Comparison of ENCODE assay signal across 1 cellular context in the genomic region with DNA sequence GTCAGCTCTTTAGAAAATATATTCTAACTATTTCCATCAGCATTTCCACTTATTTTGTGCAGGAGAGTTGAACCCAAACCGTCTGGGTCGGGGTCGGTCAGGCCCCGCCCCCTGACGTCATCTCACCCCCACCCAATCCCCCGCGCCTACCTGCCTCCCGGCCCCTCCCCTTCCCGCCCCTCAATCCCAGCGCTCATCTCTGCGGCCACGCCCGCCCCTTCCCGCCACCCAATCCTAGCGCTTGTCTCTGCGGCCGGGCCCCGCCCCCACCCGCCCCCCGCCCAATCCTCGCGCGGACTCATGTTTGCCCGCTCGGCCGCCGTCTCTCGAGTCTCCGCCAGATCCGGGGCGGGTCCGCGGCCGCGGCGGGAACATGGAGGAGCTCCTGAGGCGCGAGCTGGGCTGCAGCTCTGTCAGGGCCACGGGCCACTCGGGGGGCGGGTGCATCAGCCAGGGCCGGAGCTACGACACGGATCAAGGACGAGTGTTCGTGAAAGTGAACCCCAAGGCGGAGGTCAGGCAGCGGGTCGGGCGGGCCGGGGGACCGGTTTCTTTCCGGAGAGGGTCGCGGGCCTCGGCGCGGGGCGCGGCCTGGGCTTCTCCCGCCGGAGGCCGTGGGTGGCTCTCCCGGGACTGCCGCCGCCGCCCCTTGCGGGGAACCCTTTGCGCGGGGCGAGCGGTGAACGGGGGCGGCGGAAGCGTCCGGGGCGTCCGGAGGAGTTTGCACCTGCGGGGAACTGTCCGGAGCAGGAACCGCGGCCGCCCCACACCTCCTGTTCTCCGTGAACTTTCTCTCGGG.
TF ChIP-seq lines count a peak whose summit lies in the region.

A gene with protein sequence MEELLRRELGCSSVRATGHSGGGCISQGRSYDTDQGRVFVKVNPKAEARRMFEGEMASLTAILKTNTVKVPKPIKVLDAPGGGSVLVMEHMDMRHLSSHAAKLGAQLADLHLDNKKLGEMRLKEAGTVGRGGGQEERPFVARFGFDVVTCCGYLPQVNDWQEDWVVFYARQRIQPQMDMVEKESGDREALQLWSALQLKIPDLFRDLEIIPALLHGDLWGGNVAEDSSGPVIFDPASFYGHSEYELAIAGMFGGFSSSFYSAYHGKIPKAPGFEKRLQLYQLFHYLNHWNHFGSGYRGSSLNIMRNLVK (plus strand): TSS at position 324 of the 799 bp plus-strand sequence. CDS start 50 bp downstream, at position 374.

TF ChIP-seq in HepG2, 621 proteins besides CTCF, POLR2A, EP300 and RAD21 (continued from another document and continues in another):
- TF ChIP-seq, protein P1, sequence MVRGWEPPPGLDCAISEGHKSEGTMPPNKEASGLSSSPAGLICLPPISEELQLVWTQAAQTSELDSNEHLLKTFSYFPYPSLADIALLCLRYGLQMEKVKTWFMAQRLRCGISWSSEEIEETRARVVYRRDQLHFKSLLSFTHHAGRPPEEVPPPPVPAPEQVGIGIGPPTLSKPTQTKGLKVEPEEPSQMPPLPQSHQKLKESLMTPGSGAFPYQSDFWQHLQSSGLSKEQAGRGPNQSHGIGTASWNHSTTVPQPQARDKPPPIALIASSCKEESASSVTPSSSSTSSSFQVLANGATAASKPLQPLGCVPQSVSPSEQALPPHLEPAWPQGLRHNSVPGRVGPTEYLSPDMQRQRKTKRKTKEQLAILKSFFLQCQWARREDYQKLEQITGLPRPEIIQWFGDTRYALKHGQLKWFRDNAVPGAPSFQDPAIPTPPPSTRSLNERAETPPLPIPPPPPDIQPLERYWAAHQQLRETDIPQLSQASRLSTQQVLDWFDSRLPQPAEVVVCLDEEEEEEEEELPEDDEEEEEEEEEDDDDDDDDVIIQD (CRISPR knock-in tag; IDR thresholded peaks at IDR 0.05; ENCODE audit: low read depth): no peak
- TF ChIP-seq FOXC1 (CRISPR knock-in tag; IDR thresholded peaks at IDR 0.05; ENCODE audit: borderline replicate concordance) (0 out of 2 replicates have a peak, but pooled peaks have one; percentile 65), GABPB1 (CRISPR knock-in tag; IDR thresholded peaks at IDR 0.05) (peak; percentile 88), GLI4 (CRISPR knock-in tag; IDR thresholded peaks at IDR 0.05; ENCODE audit: borderline replicate concordance) (peak; percentile 66; the same call in 1 of the 2 replicates), HNRNPLL (IDR thresholded peaks at IDR 0.05; ENCODE audit: low read depth, low read length, poor library complexity, severe bottlenecking) (peak; percentile 47), SMYD3 (CRISPR knock-in tag; IDR thresholded peaks at IDR 0.05) (no peak), MIER2 (CRISPR knock-in tag; IDR thresholded peaks at IDR 0.05) (no peak), ADNP (CRISPR knock-in tag; IDR thresholded peaks at IDR 0.05) (no peak), ZNF883 (CRISPR knock-in tag; IDR thresholded peaks at IDR 0.05; ENCODE audit: not compliant biosample characterization) (peak; percentile 7), HOXA9 (CRISPR knock-in tag; IDR thresholded peaks at IDR 0.05; ENCODE audit: borderline replicate concordance) (0 out of 2 replicates have a peak, but pooled peaks have one; percentile 45), TOPORS (CRISPR knock-in tag; IDR thresholded peaks at IDR 0.05) (peak; percentile 74; the same call in 1 of the 2 replicates), TARDBP (CRISPR knock-in tag; IDR thresholded peaks at IDR 0.05) (no peak), ZC3H13 (CRISPR knock-in tag; IDR thresholded peaks at IDR 0.05) (peak; percentile 46; the same call in 1 of the 2 replicates), ZNF225 (CRISPR knock-in tag; IDR thresholded peaks at IDR 0.05) (peak; percentile 62; the same call in 1 of the 2 replicates), ZNF607 (CRISPR knock-in tag; IDR thresholded peaks at IDR 0.05; ENCODE audit: borderline replicate concordance) (0 out of 2 replicates have a peak, but pooled peaks have one; percentile 17), ZNF737 (CRISPR knock-in tag; IDR thresholded peaks at IDR 0.05; ENCODE audit: borderline replicate concordance) (no peak), SP4 (CRISPR knock-in tag; IDR thresholded peaks at IDR 0.05) (peak; percentile 73), ZMYM4 (CRISPR knock-in tag; IDR thresholded peaks at IDR 0.05) (no peak; the same call in 1 of the 2 replicates), XRCC5 (optimal IDR thresholded peaks at IDR 0.05; ENCODE audit: low read length) (no peak)
- TF ChIP-seq, protein P2, sequence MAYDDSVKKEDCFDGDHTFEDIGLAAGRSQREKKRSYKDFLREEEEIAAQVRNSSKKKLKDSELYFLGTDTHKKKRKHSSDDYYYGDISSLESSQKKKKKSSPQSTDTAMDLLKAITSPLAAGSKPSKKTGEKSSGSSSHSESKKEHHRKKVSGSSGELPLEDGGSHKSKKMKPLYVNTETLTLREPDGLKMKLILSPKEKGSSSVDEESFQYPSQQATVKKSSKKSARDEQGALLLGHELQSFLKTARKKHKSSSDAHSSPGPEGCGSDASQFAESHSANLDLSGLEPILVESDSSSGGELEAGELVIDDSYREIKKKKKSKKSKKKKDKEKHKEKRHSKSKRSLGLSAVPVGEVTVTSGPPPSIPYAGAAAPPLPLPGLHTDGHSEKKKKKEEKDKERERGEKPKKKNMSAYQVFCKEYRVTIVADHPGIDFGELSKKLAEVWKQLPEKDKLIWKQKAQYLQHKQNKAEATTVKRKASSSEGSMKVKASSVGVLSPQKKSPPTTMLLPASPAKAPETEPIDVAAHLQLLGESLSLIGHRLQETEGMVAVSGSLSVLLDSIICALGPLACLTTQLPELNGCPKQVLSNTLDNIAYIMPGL (CRISPR knock-in tag; IDR thresholded peaks at IDR 0.05; ENCODE audit: borderline replicate concordance in 1 of 2, low read depth in 1 of 2): 0 out of 4 replicates have a peak, but pooled peaks of 1 of the 2 experiments have one; percentile 5
- TF ChIP-seq, protein P3, sequence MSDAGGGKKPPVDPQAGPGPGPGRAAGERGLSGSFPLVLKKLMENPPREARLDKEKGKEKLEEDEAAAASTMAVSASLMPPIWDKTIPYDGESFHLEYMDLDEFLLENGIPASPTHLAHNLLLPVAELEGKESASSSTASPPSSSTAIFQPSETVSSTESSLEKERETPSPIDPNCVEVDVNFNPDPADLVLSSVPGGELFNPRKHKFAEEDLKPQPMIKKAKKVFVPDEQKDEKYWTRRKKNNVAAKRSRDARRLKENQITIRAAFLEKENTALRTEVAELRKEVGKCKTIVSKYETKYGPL (CRISPR knock-in tag; IDR thresholded peaks at IDR 0.05): no peak
- TF ChIP-seq, protein P4, sequence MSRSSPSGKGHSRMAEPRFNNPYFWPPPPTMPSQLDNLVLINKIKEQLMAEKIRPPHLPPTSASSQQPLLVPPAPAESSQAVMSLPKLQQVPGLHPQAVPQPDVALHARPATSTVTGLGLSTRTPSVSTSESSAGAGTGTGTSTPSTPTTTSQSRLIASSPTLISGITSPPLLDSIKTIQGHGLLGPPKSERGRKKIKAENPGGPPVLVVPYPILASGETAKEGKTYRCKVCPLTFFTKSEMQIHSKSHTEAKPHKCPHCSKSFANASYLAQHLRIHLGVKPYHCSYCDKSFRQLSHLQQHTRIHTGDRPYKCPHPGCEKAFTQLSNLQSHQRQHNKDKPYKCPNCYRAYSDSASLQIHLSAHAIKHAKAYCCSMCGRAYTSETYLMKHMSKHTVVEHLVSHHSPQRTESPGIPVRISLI (CRISPR knock-in tag; IDR thresholded peaks at IDR 0.05; ENCODE audit: borderline replicate concordance): no peak
- TF ChIP-seq, protein P5, sequence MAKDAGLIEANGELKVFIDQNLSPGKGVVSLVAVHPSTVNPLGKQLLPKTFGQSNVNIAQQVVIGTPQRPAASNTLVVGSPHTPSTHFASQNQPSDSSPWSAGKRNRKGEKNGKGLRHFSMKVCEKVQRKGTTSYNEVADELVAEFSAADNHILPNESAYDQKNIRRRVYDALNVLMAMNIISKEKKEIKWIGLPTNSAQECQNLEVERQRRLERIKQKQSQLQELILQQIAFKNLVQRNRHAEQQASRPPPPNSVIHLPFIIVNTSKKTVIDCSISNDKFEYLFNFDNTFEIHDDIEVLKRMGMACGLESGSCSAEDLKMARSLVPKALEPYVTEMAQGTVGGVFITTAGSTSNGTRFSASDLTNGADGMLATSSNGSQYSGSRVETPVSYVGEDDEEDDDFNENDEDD (CRISPR knock-in tag; IDR thresholded peaks at IDR 0.05; ENCODE audit: borderline replicate concordance): peak; percentile 90
- TF ChIP-seq, protein P6, sequence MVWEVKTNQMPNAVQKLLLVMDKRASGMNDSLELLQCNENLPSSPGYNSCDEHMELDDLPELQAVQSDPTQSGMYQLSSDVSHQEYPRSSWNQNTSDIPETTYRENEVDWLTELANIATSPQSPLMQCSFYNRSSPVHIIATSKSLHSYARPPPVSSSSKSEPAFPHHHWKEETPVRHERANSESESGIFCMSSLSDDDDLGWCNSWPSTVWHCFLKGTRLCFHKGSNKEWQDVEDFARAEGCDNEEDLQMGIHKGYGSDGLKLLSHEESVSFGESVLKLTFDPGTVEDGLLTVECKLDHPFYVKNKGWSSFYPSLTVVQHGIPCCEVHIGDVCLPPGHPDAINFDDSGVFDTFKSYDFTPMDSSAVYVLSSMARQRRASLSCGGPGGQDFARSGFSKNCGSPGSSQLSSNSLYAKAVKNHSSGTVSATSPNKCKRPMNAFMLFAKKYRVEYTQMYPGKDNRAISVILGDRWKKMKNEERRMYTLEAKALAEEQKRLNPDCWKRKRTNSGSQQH (CRISPR knock-in tag; IDR thresholded peaks at IDR 0.05; ENCODE audit: low read depth): no peak
- TF ChIP-seq, protein P7, sequence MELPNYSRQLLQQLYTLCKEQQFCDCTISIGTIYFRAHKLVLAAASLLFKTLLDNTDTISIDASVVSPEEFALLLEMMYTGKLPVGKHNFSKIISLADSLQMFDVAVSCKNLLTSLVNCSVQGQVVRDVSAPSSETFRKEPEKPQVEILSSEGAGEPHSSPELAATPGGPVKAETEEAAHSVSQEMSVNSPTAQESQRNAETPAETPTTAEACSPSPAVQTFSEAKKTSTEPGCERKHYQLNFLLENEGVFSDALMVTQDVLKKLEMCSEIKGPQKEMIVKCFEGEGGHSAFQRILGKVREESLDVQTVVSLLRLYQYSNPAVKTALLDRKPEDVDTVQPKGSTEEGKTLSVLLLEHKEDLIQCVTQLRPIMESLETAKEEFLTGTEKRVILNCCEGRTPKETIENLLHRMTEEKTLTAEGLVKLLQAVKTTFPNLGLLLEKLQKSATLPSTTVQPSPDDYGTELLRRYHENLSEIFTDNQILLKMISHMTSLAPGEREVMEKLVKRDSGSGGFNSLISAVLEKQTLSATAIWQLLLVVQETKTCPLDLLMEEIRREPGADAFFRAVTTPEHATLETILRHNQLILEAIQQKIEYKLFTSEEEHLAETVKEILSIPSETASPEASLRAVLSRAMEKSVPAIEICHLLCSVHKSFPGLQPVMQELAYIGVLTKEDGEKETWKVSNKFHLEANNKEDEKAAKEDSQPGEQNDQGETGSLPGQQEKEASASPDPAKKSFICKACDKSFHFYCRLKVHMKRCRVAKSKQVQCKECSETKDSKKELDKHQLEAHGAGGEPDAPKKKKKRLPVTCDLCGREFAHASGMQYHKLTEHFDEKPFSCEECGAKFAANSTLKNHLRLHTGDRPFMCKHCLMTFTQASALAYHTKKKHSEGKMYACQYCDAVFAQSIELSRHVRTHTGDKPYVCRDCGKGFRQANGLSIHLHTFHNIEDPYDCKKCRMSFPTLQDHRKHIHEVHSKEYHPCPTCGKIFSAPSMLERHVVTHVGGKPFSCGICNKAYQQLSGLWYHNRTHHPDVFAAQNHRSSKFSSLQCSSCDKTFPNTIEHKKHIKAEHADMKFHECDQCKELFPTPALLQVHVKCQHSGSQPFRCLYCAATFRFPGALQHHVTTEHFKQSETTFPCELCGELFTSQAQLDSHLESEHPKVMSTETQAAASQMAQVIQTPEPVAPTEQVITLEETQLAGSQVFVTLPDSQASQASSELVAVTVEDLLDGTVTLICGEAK (IDR thresholded peaks at IDR 0.05): no peak
- TF ChIP-seq, protein P7 (CRISPR knock-in tag; IDR thresholded peaks at IDR 0.05): peak; percentile 53; the same call in 1 of the 2 replicates
- TF ChIP-seq, protein P8, sequence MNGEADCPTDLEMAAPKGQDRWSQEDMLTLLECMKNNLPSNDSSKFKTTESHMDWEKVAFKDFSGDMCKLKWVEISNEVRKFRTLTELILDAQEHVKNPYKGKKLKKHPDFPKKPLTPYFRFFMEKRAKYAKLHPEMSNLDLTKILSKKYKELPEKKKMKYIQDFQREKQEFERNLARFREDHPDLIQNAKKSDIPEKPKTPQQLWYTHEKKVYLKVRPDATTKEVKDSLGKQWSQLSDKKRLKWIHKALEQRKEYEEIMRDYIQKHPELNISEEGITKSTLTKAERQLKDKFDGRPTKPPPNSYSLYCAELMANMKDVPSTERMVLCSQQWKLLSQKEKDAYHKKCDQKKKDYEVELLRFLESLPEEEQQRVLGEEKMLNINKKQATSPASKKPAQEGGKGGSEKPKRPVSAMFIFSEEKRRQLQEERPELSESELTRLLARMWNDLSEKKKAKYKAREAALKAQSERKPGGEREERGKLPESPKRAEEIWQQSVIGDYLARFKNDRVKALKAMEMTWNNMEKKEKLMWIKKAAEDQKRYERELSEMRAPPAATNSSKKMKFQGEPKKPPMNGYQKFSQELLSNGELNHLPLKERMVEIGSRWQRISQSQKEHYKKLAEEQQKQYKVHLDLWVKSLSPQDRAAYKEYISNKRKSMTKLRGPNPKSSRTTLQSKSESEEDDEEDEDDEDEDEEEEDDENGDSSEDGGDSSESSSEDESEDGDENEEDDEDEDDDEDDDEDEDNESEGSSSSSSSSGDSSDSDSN (CRISPR knock-in tag; IDR thresholded peaks at IDR 0.05): peak; percentile 59; the same call in 1 of the 2 replicates
- TF ChIP-seq, protein P9, sequence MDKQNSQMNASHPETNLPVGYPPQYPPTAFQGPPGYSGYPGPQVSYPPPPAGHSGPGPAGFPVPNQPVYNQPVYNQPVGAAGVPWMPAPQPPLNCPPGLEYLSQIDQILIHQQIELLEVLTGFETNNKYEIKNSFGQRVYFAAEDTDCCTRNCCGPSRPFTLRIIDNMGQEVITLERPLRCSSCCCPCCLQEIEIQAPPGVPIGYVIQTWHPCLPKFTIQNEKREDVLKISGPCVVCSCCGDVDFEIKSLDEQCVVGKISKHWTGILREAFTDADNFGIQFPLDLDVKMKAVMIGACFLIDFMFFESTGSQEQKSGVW (CRISPR knock-in tag; IDR thresholded peaks at IDR 0.05; ENCODE audit: borderline replicate concordance): 0 out of 2 replicates have a peak, but pooled peaks have one; percentile 12
